Comparison of ENCODE assay signal across 23 cellular contexts in the genomic region with DNA sequence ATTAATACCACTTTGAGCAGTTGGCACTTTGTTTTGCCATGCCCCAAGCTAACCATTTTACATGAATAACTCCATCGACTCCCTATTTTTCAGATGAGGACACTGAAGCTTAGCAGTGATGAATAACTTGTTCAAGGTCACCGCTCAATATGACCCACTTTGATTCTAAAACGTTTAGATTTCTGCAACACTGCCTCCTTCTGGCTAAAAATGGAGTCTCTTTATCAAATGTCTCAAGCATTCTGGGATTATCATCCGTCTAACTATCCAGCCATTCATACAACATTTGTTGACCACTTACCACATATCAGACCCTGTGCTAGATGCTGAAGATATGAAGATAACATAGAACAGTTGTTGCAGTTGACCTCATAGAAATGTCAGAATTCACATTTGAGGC.
DNase-seq lines count a peak whose midpoint lies in the region; ATAC-seq and TF ChIP-seq lines count a peak whose summit lies in the region.
"Had no signal": no experiment of that assay in that cellular context is flagged by ENCODE, and none has a peak within 500 bp of the region (broad histone marks: within the 10 kb centered on the region; RNA-seq: fewer than 3 reads in every experiment).

No MANE protein-coding gene starts in this region.

- no peaks in the 10 kb centered on the region for H3K4me1 ChIP-seq in SK-N-SH (ENCODE audit: control insufficient read depth in 1 of 2, insufficient read depth in 2 of 2, low read depth in 1 of 2, low read length in 1 of 2)
- H3K4me1 ChIP-seq in OCI-LY1 (ENCODE audit: insufficient read depth, low read length, severe bottlenecking), result no peaks in the 10 kb centered on the region
- no peaks in the 10 kb centered on the region for H3K4me1 ChIP-seq in effector memory CD4-positive, alpha-beta T cell (ENCODE audit: control insufficient read depth, insufficient read depth, low read length, poor library complexity, severe bottlenecking)
- H3K4me1 ChIP-seq: lower lobe of right lung, spleen, tibial nerve had no signal

- H3K9me3 ChIP-seq in SK-N-SH, result no peaks in the 10 kb centered on the region
- H3K9me3 ChIP-seq in OCI-LY1 (ENCODE audit: low read length), result no peaks in the 10 kb centered on the region
- H3K9me3 ChIP-seq in MG63, result no peaks in the 10 kb centered on the region
- no peaks in the 10 kb centered on the region for H3K9me3 ChIP-seq in effector memory CD4-positive, alpha-beta T cell (ENCODE audit: control insufficient read depth, low read length)
- H3K9me3 ChIP-seq: lower lobe of right lung, spleen, tibial nerve had no signal

- no peak overlapping the region for H2AFZ ChIP-seq in SK-N-SH (ENCODE audit: low read depth)
- H2AFZ ChIP-seq in OCI-LY1 (ENCODE audit: low read length), result no peak overlapping the region

- POLR2A ChIA-PET in SK-N-SH (lab: Yijun Ruan, JAX), result no interaction called here

- CTCF ChIA-PET in SK-N-SH (lab: Yijun Ruan, JAX), result interaction anchor here (0.7 to 1.0 kb wide), 2 partner anchors 10 to 72 kb away, joined by 3 read pairs; no protein-coding TSS in a partner anchor

- 3% methylated on average over 4 of the region's 4 CpGs for WGBS in SK-N-SH (ENCODE audit: low lambda C conversion rate)

- H3F3A ChIP-seq in SK-N-SH (replicated peaks; ENCODE audit: insufficient read depth) (no peaks in the 10 kb centered on the region), OCI-LY1 (ENCODE audit: insufficient read depth, low read length) (no peaks in the 10 kb centered on the region)

- TF ChIP-seq EP300 in SK-N-SH (IDR thresholded peaks at IDR 0.05; ENCODE audit: borderline replicate concordance in 1 of 2, low read depth in 1 of 2, low read length in 1 of 2), result no peak

- H3K9me2 ChIP-seq in SK-N-SH (no peaks in the 10 kb centered on the region), OCI-LY1 (ENCODE audit: low read depth, low read length) (no peaks in the 10 kb centered on the region)

- H3K36me3 ChIP-seq in SK-N-SH (replicated peaks in 1 of 2; ENCODE audit: control insufficient read depth in 1 of 2, insufficient read depth in 2 of 2, low read length in 1 of 2), result no peaks in the 10 kb centered on the region
- no peaks in the 10 kb centered on the region for H3K36me3 ChIP-seq in OCI-LY1 (ENCODE audit: insufficient read depth, low read length)
- H3K36me3 ChIP-seq in MG63, result no peaks in the 10 kb centered on the region
- no peaks in the 10 kb centered on the region for H3K36me3 ChIP-seq in effector memory CD4-positive, alpha-beta T cell (ENCODE audit: control insufficient read depth, insufficient read depth, low read length)
- H3K36me3 ChIP-seq: lower lobe of right lung, spleen, tibial nerve had no signal

- DNase-seq in SK-N-SH (no peak), fibroblast of mammary gland (ENCODE audit: low read depth) (no peak), MG63 (no peak)
- DNase-seq in effector CD4-positive, alpha-beta T cell, result no peak
- DNase-seq in effector memory CD4-positive, alpha-beta T cell, result no peak
- DNase-seq: activated CD4-positive, CD25-positive, alpha-beta regulatory T cell; activated effector memory CD4-positive, alpha-beta T cell treated with Interleukin-2 at 50 U/mL for 16 hours; amniotic stem cell; CD8-positive, alpha-beta T cell; cerebellar nuclear complex; IMR-90; lower lobe of right lung; naive thymus-derived CD4-positive, alpha-beta T cell; NCI-H1105 treated with DMSO at 0.1 percent for 48 hours; NCI-H345; NK-92 treated with Interleukin-12 subunit alpha and Interleukin-12 subunit beta, amount 100 ng/mL, for 24 hours; SHP77; spleen had no signal

- H3K79me2 ChIP-seq in SK-N-SH (ENCODE audit: insufficient read depth) (no peaks in the 10 kb centered on the region), OCI-LY1 (ENCODE audit: insufficient read depth, low read length) (no peaks in the 10 kb centered on the region)

- no peak overlapping the region for H3K9ac ChIP-seq in SK-N-SH
- no peak overlapping the region for H3K9ac ChIP-seq in OCI-LY1 (ENCODE audit: low read length)

- H3K27ac ChIP-seq in SK-N-SH (ENCODE audit: low read depth in 2 of 2, low read length in 1 of 2) (no peak overlapping the region), OCI-LY1 (ENCODE audit: low read depth, low read length, poor library complexity, severe bottlenecking) (no peak overlapping the region)
- no peak overlapping the region for H3K27ac ChIP-seq in effector memory CD4-positive, alpha-beta T cell (ENCODE audit: insufficient read depth, low read length, poor library complexity, severe bottlenecking)
- H3K27ac ChIP-seq: lower lobe of right lung, spleen, tibial nerve had no signal

- no peak for TF ChIP-seq RAD21 in SK-N-SH (IDR thresholded peaks at IDR 0.05; ENCODE audit: low read length)

- H3K27me3 ChIP-seq in SK-N-SH (ENCODE audit: insufficient read depth) (no peaks in the 10 kb centered on the region), OCI-LY1 (ENCODE audit: insufficient read depth, low read length) (no peaks in the 10 kb centered on the region), MG63 (no peaks in the 10 kb centered on the region)
- H3K27me3 ChIP-seq in effector memory CD4-positive, alpha-beta T cell (replicated peaks; ENCODE audit: control insufficient read depth, insufficient read depth, low read length, poor library complexity, severe bottlenecking), result no peaks in the 10 kb centered on the region
- H3K27me3 ChIP-seq: spleen, tibial nerve had no signal

- no peak for ATAC-seq in SK-N-SH treated with all-trans-retinoic acid at 6 μM for 48 hours
- no peak for ATAC-seq in GM18520 (IDR thresholded peaks at IDR 0.05; ENCODE audit: unreplicated experiment)
- ATAC-seq: CD8-positive, alpha-beta T cell; lower lobe of right lung; naive thymus-derived CD4-positive, alpha-beta T cell; stimulated activated effector memory CD8-positive, alpha-beta T cell treated with anti-CD3 and anti-CD28 coated beads, Interleukin-12 subunit alpha, Interleukin-12 subunit beta, amount 100 ng/mL, for 72 hours had no signal

- H3K4me3 ChIP-seq in SK-N-SH (ENCODE audit: low read depth in 2 of 2, low read length in 1 of 2) (no peak overlapping the region), OCI-LY1 (ENCODE audit: low read depth, low read length, poor library complexity, severe bottlenecking) (no peak overlapping the region), fibroblast of mammary gland (ENCODE audit: control insufficient read depth, low read depth, low read length) (no peak overlapping the region), MG63 (no peak overlapping the region)
- no peak overlapping the region for H3K4me3 ChIP-seq in effector memory CD4-positive, alpha-beta T cell (ENCODE audit: insufficient read depth, low read depth, low read length, poor library complexity, severe bottlenecking)
- H3K4me3 ChIP-seq: lower lobe of right lung, spleen, tibial nerve had no signal

- peak; percentile 39 for TF ChIP-seq CTCF in SK-N-SH (IDR thresholded peaks at IDR 0.05)
- TF ChIP-seq CTCF in OCI-LY1 (IDR thresholded peaks at IDR 0.05; ENCODE audit: low read length), result peak; percentile 52
- peak; percentile 25 for TF ChIP-seq CTCF in fibroblast of mammary gland (conservative IDR thresholded peaks at IDR 0.05; ENCODE audit: control insufficient read depth, insufficient read depth, low read depth, low read length)

- H3K4me2 ChIP-seq in SK-N-SH (no peak overlapping the region), OCI-LY1 (ENCODE audit: low read length) (no peak overlapping the region)

- H4K20me1 ChIP-seq in SK-N-SH (ENCODE audit: insufficient read depth), result no peaks in the 10 kb centered on the region
- no peaks in the 10 kb centered on the region for H4K20me1 ChIP-seq in OCI-LY1 (ENCODE audit: insufficient read depth, low read length)

TF ChIP-seq in SK-N-SH, 30 proteins besides CTCF, POLR2A, EP300 and RAD21:
- TF ChIP-seq, protein P1, sequence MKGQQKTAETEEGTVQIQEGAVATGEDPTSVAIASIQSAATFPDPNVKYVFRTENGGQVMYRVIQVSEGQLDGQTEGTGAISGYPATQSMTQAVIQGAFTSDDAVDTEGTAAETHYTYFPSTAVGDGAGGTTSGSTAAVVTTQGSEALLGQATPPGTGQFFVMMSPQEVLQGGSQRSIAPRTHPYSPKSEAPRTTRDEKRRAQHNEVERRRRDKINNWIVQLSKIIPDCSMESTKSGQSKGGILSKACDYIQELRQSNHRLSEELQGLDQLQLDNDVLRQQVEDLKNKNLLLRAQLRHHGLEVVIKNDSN (IDR thresholded peaks at IDR 0.05; ENCODE audit: borderline replicate concordance, low read depth), result no peak
- TF ChIP-seq TAF1 (IDR thresholded peaks at IDR 0.05; ENCODE audit: borderline replicate concordance, low read depth, low read length), result no peak
- no peak for TF ChIP-seq EZH2phosphoT487 (IDR thresholded peaks at IDR 0.05; ENCODE audit: borderline replicate concordance, low read depth)
- no peak for TF ChIP-seq YY1 (IDR thresholded peaks at IDR 0.05; ENCODE audit: low read depth)

TF ChIP-seq in SK-N-SH treated with all-trans-retinoic acid at 6 μM for 48 hours, 23 proteins besides CTCF, POLR2A, EP300 and RAD21 (continues in another document):
- no peak for TF ChIP-seq RARB (CRISPR knock-in tag; IDR thresholded peaks at IDR 0.05)
- TF ChIP-seq, protein P2, sequence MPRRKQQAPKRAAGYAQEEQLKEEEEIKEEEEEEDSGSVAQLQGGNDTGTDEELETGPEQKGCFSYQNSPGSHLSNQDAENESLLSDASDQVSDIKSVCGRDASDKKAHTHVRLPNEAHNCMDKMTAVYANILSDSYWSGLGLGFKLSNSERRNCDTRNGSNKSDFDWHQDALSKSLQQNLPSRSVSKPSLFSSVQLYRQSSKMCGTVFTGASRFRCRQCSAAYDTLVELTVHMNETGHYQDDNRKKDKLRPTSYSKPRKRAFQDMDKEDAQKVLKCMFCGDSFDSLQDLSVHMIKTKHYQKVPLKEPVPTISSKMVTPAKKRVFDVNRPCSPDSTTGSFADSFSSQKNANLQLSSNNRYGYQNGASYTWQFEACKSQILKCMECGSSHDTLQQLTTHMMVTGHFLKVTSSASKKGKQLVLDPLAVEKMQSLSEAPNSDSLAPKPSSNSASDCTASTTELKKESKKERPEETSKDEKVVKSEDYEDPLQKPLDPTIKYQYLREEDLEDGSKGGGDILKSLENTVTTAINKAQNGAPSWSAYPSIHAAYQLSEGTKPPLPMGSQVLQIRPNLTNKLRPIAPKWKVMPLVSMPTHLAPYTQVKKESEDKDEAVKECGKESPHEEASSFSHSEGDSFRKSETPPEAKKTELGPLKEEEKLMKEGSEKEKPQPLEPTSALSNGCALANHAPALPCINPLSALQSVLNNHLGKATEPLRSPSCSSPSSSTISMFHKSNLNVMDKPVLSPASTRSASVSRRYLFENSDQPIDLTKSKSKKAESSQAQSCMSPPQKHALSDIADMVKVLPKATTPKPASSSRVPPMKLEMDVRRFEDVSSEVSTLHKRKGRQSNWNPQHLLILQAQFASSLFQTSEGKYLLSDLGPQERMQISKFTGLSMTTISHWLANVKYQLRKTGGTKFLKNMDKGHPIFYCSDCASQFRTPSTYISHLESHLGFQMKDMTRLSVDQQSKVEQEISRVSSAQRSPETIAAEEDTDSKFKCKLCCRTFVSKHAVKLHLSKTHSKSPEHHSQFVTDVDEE (CRISPR knock-in tag; IDR thresholded peaks at IDR 0.05), result no peak
- TF ChIP-seq ZC3H10 (CRISPR knock-in tag; IDR thresholded peaks at IDR 0.05), result no peak
- TF ChIP-seq ZFP3 (CRISPR knock-in tag; IDR thresholded peaks at IDR 0.05), result no peak
- TF ChIP-seq BACH2 (CRISPR knock-in tag; IDR thresholded peaks at IDR 0.05; ENCODE audit: borderline replicate concordance), result no peak
- TF ChIP-seq OSR1 (CRISPR knock-in tag; IDR thresholded peaks at IDR 0.05), result no peak
- no peak for TF ChIP-seq ESRRG (CRISPR knock-in tag; IDR thresholded peaks at IDR 0.05)
